Comparison of ENCODE assay signal across 1 cellular context in the genomic region with DNA sequence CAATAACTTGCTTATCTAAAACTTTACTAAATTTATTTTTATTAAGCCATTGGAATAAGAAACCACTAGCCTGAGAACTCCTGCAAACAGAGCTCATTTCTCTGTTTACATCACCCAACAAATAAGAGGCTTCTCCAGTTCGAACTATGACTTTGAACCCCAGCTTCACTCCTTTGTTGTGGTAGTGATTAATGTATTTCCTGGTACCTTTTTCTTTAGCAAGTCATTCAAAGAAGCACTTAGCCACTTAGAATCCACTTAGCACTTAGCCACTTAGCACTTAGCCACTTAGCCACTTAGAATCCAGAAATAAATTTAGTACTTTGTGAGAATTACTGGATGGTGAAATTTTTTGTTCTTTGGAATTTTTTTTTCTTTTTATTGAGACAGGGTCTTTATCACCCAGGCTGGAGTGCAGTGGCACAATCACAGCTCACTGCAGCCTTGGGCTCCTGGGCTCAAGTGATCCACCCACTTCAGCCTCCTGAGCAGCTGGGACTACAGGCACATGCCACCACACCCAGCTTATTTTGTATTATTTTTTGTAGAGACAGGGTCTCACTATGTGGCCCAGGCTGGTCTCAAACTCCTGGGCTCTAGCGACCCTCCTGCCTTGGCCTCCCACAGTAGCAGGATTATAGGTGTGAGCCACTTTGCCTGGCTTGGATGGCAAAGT.
TF ChIP-seq lines count a peak whose summit lies in the region.

No MANE protein-coding gene starts in this region.

TF ChIP-seq in GM12878, 131 proteins besides CTCF, POLR2A, EP300 and RAD21:
- peak; percentile 33 for TF ChIP-seq RUNX3 (IDR thresholded peaks at IDR 0.05; ENCODE audit: low read length)
- peak; percentile 41; the same call in 1 of the 2 replicates for TF ChIP-seq ZNF24 (IDR thresholded peaks at IDR 0.05)
- peak; percentile 60; the same call in 1 of the 2 replicates for TF ChIP-seq TCF7 (IDR thresholded peaks at IDR 0.05; ENCODE audit: borderline replicate concordance)
